Comparison of ENCODE assay signal across 11 cellular contexts in genomic region chr19:15828621-15829276, GRCh38. TPM values are rescaled to one million over a fixed set of nuclear protein-coding genes. Genes with fewer than 3 reads are reported as not detected.
DNase-seq lines count a peak whose midpoint lies in the region; ATAC-seq, FAIRE-seq and TF ChIP-seq lines count a peak whose summit lies in the region.
"Not testable (repeated sequence)": the region's sequence is repeated elsewhere in the genome, so short reads cannot be mapped to it uniquely, and the experiment has no call there.
"Had no signal": no experiment of that assay in that cellular context is flagged by ENCODE, and none has a peak within 500 bp of the region (broad histone marks: within the 10 kb centered on the region; RNA-seq: fewer than 3 reads in every experiment).

No MANE protein-coding gene starts in this region.

- in situ Hi-C loops in KBM-7 (cut with MboI; ENCODE audit: low pct_unique_long_range_greater_than_20kb, low sequenced_read_pairs): not testable (repeated sequence)

- H3K36me3 ChIP-seq in OCI-LY3 (replicated peaks; ENCODE audit: low read depth, low read length); bronchial epithelial cell (ENCODE audit: control insufficient read depth, insufficient read depth, low read length): not testable (repeated sequence)

- not testable (repeated sequence) for TF ChIP-seq CTCF in OCI-LY3 (IDR thresholded peaks at IDR 0.05; ENCODE audit: low read depth, low read length); bronchial epithelial cell (IDR thresholded peaks at IDR 0.05; ENCODE audit: insufficient read depth, low read length, severe bottlenecking); foreskin keratinocyte (conservative IDR thresholded peaks at IDR 0.05)

- ATAC-seq in foreskin keratinocyte: peak; percentile 26

- H3K9me3 ChIP-seq in OCI-LY3 (ENCODE audit: insufficient read depth, low read length): not testable (repeated sequence)

- H3K4me3 ChIP-seq in OCI-LY3 (ENCODE audit: low read length); bronchial epithelial cell (ENCODE audit: low read depth, low read length): not testable (repeated sequence)

- H4K20me1 ChIP-seq in OCI-LY3 (ENCODE audit: insufficient read depth, low read length): not testable (repeated sequence)

- H3K27ac ChIP-seq in OCI-LY3 (ENCODE audit: low read length): not testable (repeated sequence)
- peak overlapping the region; percentile 78 for H3K27ac ChIP-seq in foreskin keratinocyte

- H3K4me2 ChIP-seq in OCI-LY3 (ENCODE audit: low read length): peak overlapping the region; percentile 30; the same call in 1 of the 2 replicates

- H3K27me3 ChIP-seq in OCI-LY3 (ENCODE audit: low read depth, low read length); bronchial epithelial cell (ENCODE audit: control insufficient read depth, insufficient read depth, low read length); foreskin keratinocyte: not testable (repeated sequence)

- H3K9ac ChIP-seq in OCI-LY3 (ENCODE audit: low read length): not testable (repeated sequence)

- not testable (repeated sequence) for H3K4me1 ChIP-seq in OCI-LY3 (ENCODE audit: low read length)
- peaks cover 13% of the 10 kb centered on the region for H3K4me1 ChIP-seq in foreskin keratinocyte

- DNase-seq in A172 (ENCODE audit: low spot score) (peak; percentile 90), ELF-1 (ENCODE audit: low read depth, low spot score) (peak; percentile 1), KBM-7 (peak; percentile 37), SW480 (ENCODE audit: low spot score) (peak; percentile 18), bronchial epithelial cell (ENCODE audit: low read depth) (peak; percentile 42), foreskin keratinocyte (peak; percentile 44 to 78), mucosa of gallbladder (ENCODE audit: low spot score) (peak; percentile 81)

- not testable (repeated sequence) for H3K79me2 ChIP-seq in OCI-LY3 (ENCODE audit: low read length)

- H2AFZ ChIP-seq in OCI-LY3 (ENCODE audit: low read depth, low read length): not testable (repeated sequence)

- FAIRE-seq in bronchial epithelial cell (lab: Jason Lieb, UNC): peak; percentile 95

RNA-seq across cellular contexts. Expression of gene OR10H1, which starts 13.3 kb away (rescaled TPM):
- not detected in 2 replicates for total RNA-seq in A172 (2014; rRNA removed; shearing (Covaris generic))
- total RNA-seq in bronchial epithelial cell: not detected in 2 replicates
- not detected in 2 replicates for total RNA-seq in foreskin keratinocyte
- polyA plus RNA-seq in foreskin keratinocyte: not detected in 2 replicates
- not detected for total RNA-seq in mucosa of gallbladder
- total RNA-seq: CD8-positive, alpha-beta T cell; Right ventricle myocardium superior had no signal
- polyA plus RNA-seq: SK-N-SH had no signal

RNA-seq across cellular contexts. Expression of gene OR10H5, which starts 41.3 kb away (rescaled TPM):
- total RNA-seq in A172 (2014; rRNA removed; shearing (Covaris generic)): not detected in 2 replicates
- total RNA-seq in bronchial epithelial cell (not detected in 2 replicates), foreskin keratinocyte (not detected in 2 replicates), mucosa of gallbladder (not detected)
- polyA plus RNA-seq in foreskin keratinocyte: not detected in 2 replicates
- total RNA-seq: CD8-positive, alpha-beta T cell; Right ventricle myocardium superior had no signal
- polyA plus RNA-seq: SK-N-SH had no signal

Comparison
In these comparisons a context has a peak if more than half of its experiments do, and no peak if none do; other contexts are left out.
1. DNase-seq: peak in every context shown above with its lines; median percentile 90 in A172; 81 in mucosa of gallbladder; 61 in foreskin keratinocyte; 42 in bronchial epithelial cell; 37 in KBM-7; 18 in SW480; 1 in ELF-1.